In genomic region chr10:73744690-73744994, GRCh38 we compare ENCODE assay signal across 8 cellular contexts. TPM values are rescaled to one million over a fixed set of nuclear protein-coding genes. Genes with fewer than 3 reads are reported as not detected.
A peak's percentile ranks its signal among the peaks of the same experiment; 100 is the strongest.
DNase-seq lines count a peak whose midpoint lies in the region; ATAC-seq and TF ChIP-seq lines count a peak whose summit lies in the region.

No MANE protein-coding gene starts in this region.

- intact Hi-C loops in left cardiac atrium (cut with DNase I) (loop anchor here in 1 of 2 donors (10.0 kb wide), 1 partner anchor 90 kb away; the partner anchor contains the start of gene SYNPO2L), sigmoid colon (cut with DNase I) (loop anchor here (2.0 kb wide), 1 partner anchor 28 kb away; a partner anchor contains a TSS)

- H3K4me3 Mint-ChIP-seq in activated naive CD4-positive, alpha-beta T cell treated with anti-CD3 and anti-CD28 coated beads, Interleukin-2, amount 50 U/mL, for 24 hours, result peak overlapping the region; percentile 99

- peak; percentile 74 for DNase-seq in left cardiac atrium
- DNase-seq in sigmoid colon, result peak; percentile 75
- no peak for DNase-seq in KBM-7

- TF ChIP-seq EP300 in sigmoid colon (IDR thresholded peaks at IDR 0.05), result no peak

- no peak for TF ChIP-seq POLR2A in sigmoid colon (IDR thresholded peaks at IDR 0.05)

- H3K4me1 ChIP-seq in sigmoid colon, result peaks cover 0 to 52% (median 39%) of the 10 kb centered on the region in 4 donors

- ATAC-seq in GM18498 (IDR thresholded peaks at IDR 0.05; ENCODE audit: unreplicated experiment) (peak; percentile 30), HG03025 (IDR thresholded peaks at IDR 0.05; ENCODE audit: low FRiP score, unreplicated experiment) (peak; percentile 37), left cardiac atrium (peak; percentile 36 to 59)

- peak overlapping the region; percentile 57 to 98 (median 94) for H3K4me3 ChIP-seq in sigmoid colon

- peaks cover 35% of the 10 kb centered on the region for H3K4me1 Mint-ChIP-seq in activated naive CD4-positive, alpha-beta T cell treated with anti-CD3 and anti-CD28 coated beads, Interleukin-2, amount 50 U/mL, for 24 hours

- no peaks in the 10 kb centered on the region for H3K27me3 ChIP-seq in sigmoid colon

- no peaks in the 10 kb centered on the region for H3K27me3 Mint-ChIP-seq in activated naive CD4-positive, alpha-beta T cell treated with anti-CD3 and anti-CD28 coated beads, Interleukin-2, amount 50 U/mL, for 24 hours

- peak overlapping the region; percentile 100 for H3K27ac Mint-ChIP-seq in activated naive CD4-positive, alpha-beta T cell treated with anti-CD3 and anti-CD28 coated beads, Interleukin-2, amount 50 U/mL, for 24 hours

- in situ Hi-C loops in KBM-7 (cut with MboI; ENCODE audit: low pct_unique_long_range_greater_than_20kb, low sequenced_read_pairs), result no loop called here

- peaks cover 6 to 30% (median 20%) of the 10 kb centered on the region in 4 donors for H3K36me3 ChIP-seq in sigmoid colon

- H3K9me3 ChIP-seq in sigmoid colon, result no peaks in the 10 kb centered on the region

- TF ChIP-seq CTCF in 22Rv1 (IDR thresholded peaks at IDR 0.05) (no peak), sigmoid colon (IDR thresholded peaks at IDR 0.05) (no peak)

- peak overlapping the region; percentile 90 for H3K27ac ChIP-seq in 22Rv1
- peak overlapping the region; percentile 90 to 96 (median 94) for H3K27ac ChIP-seq in sigmoid colon

- H3K36me3 Mint-ChIP-seq in activated naive CD4-positive, alpha-beta T cell treated with anti-CD3 and anti-CD28 coated beads, Interleukin-2, amount 50 U/mL, for 24 hours, result peaks cover 11% of the 10 kb centered on the region

- WGBS in sigmoid colon, 2 donors, result 0 to 1% methylated on average over 9 of the region's 9 CpGs

- no peaks in the 10 kb centered on the region for H3K9me3 Mint-ChIP-seq in activated naive CD4-positive, alpha-beta T cell treated with anti-CD3 and anti-CD28 coated beads, Interleukin-2, amount 50 U/mL, for 24 hours

TF ChIP-seq in PFSK-1, 5 proteins besides CTCF, POLR2A, EP300 and RAD21:
- TF ChIP-seq POLR2AphosphoS5 (IDR thresholded peaks at IDR 0.05; ENCODE audit: low read depth, low read length) (no peak; the same call in 1 of the 2 replicates), SIN3A (IDR thresholded peaks at IDR 0.05; ENCODE audit: borderline replicate concordance, insufficient read depth, low read length) (0 out of 2 replicates have a peak, but pooled peaks have one; percentile 6)

RNA-seq across cellular contexts. Expression of gene SEC24C, which starts 0.5 kb away (rescaled TPM):
- 38.7 TPM for polyA plus RNA-seq in PFSK-1 (2012; ENCODE audit: insufficient read length, low read depth)
- total RNA-seq in left cardiac atrium (10 to 100 TPM; 42.9 to 52.6 TPM), sigmoid colon (10 to 100 TPM; 34.9 to 42.7 (median 39.0) TPM)
- polyA plus RNA-seq in sigmoid colon, result 10 to 100 TPM; 25.2 to 52.3 (median 29.8) TPM

RNA-seq across cellular contexts. Expression of gene CHCHD1, which starts 37.2 kb away (rescaled TPM):
- 46.9 TPM for polyA plus RNA-seq in PFSK-1 (2012; ENCODE audit: insufficient read length, low read depth)
- total RNA-seq in left cardiac atrium (10 to 100 TPM; 21.7 to 24.7 TPM), sigmoid colon (10 to 100 TPM; 28.1 to 36.6 (median 34.5) TPM)
- 100 to 1,000 TPM in 1 of 3 donors, 10 to 100 TPM in 2; 76.9 to 134 (median 93.7) TPM for polyA plus RNA-seq in sigmoid colon

RNA-seq across cellular contexts. Expression of gene ZSWIM8, which starts 40.8 kb away (rescaled TPM):
- polyA plus RNA-seq in PFSK-1 (2012; ENCODE audit: insufficient read length, low read depth), result 61.8 TPM
- 10 to 100 TPM; 50.7 to 61.6 TPM for total RNA-seq in left cardiac atrium
- 100 to 1,000 TPM in 1 of 4 donors, 10 to 100 TPM in 3; 42.5 to 138 (median 71.9) TPM for total RNA-seq in sigmoid colon
- 10 to 100 TPM; 34.8 to 64.8 (median 40.2) TPM for polyA plus RNA-seq in sigmoid colon

RNA-seq across cellular contexts. Expression of gene AGAP5, which starts 46.7 kb away (rescaled TPM):
- 5.4 TPM for polyA plus RNA-seq in PFSK-1 (2012; ENCODE audit: insufficient read length, low read depth)
- 1 to 10 TPM; 4.2 to 4.4 TPM for total RNA-seq in left cardiac atrium
- total RNA-seq in sigmoid colon, result 1 to 10 TPM; 4.5 to 5.9 (median 5.6) TPM
- 1 to 10 TPM; 1.2 to 4.7 (median 1.8) TPM for polyA plus RNA-seq in sigmoid colon
